ENCODE assay signal across 19 cellular contexts in genomic region chr6:132887204-132887603, GRCh38.
DNase-seq lines count a peak whose midpoint lies in the region; ATAC-seq and TF ChIP-seq lines count a peak whose summit lies in the region.
"Had no signal": no experiment of that assay in that cellular context is flagged by ENCODE, and none has a peak within 500 bp of the region (broad histone marks: within the 10 kb centered on the region; RNA-seq: fewer than 3 reads in every experiment).

No MANE protein-coding gene starts in this region.

- H3K4me3 Mint-ChIP-seq in stimulated activated naive CD8-positive, alpha-beta T cell treated with anti-CD3 and anti-CD28 coated beads, Interleukin-15, amount 100 ng/mL, for 72 hours = no peak overlapping the region
- no peak overlapping the region for H3K4me3 Mint-ChIP-seq in activated T-helper 17 cell treated with anti-CD3 and anti-CD28 coated beads, Interleukin-2, amount 50 U/mL, for 72 hours

- no peaks in the 10 kb centered on the region for H3K4me1 Mint-ChIP-seq in stimulated activated naive CD8-positive, alpha-beta T cell treated with anti-CD3 and anti-CD28 coated beads, Interleukin-15, amount 100 ng/mL, for 72 hours
- no peaks in the 10 kb centered on the region for H3K4me1 Mint-ChIP-seq in activated T-helper 17 cell treated with anti-CD3 and anti-CD28 coated beads, Interleukin-2, amount 50 U/mL, for 72 hours

- H3K27ac ChIP-seq in foreskin keratinocyte = no peak overlapping the region
- H3K27ac ChIP-seq: A549, C4-2B, PC-9 had no signal

- no peak for DNase-seq in stimulated activated naive CD8-positive, alpha-beta T cell treated with anti-CD3 and anti-CD28 coated beads, Interleukin-15, amount 100 ng/mL, for 72 hours
- DNase-seq in stimulated activated naive CD8-positive, alpha-beta T cell treated with anti-CD3 and anti-CD28 coated beads, Interleukin-15, Interleukin-2, amounts not matched to agents 100 U/mL and 50 U/mL, for 24 hours = no peak
- peak; percentile 46 to 65 for DNase-seq in foreskin keratinocyte
- DNase-seq in SKM-1 (lab: John Stamatoyannopoulos, UW; ENCODE audit: unreplicated experiment) = no peak
- no peak for DNase-seq in islet precursor cell
- no peak for DNase-seq in SK-N-DZ (ENCODE audit: low spot score)
- DNase-seq: DMS153, HCEC 1CT, KG1, MG63, NCI-H1092 treated with DMSO at 0.1 percent for 48 hours, NCI-H1694, NCI-H446, NCI-H748 treated with DMSO at 0.1 percent for 48 hours, PC-9 had no signal

- H3K27me3 Mint-ChIP-seq in stimulated activated naive CD8-positive, alpha-beta T cell treated with anti-CD3 and anti-CD28 coated beads, Interleukin-15, amount 100 ng/mL, for 72 hours = peaks cover 22% of the 10 kb centered on the region
- peaks cover 4% of the 10 kb centered on the region for H3K27me3 Mint-ChIP-seq in activated T-helper 17 cell treated with anti-CD3 and anti-CD28 coated beads, Interleukin-2, amount 50 U/mL, for 72 hours

- no peak overlapping the region for H3K27ac Mint-ChIP-seq in stimulated activated naive CD8-positive, alpha-beta T cell treated with anti-CD3 and anti-CD28 coated beads, Interleukin-15, amount 100 ng/mL, for 72 hours
- H3K27ac Mint-ChIP-seq in activated T-helper 17 cell treated with anti-CD3 and anti-CD28 coated beads, Interleukin-2, amount 50 U/mL, for 72 hours = no peak overlapping the region

- no peaks in the 10 kb centered on the region for H3K9me3 Mint-ChIP-seq in stimulated activated naive CD8-positive, alpha-beta T cell treated with anti-CD3 and anti-CD28 coated beads, Interleukin-15, amount 100 ng/mL, for 72 hours
- H3K9me3 Mint-ChIP-seq in activated T-helper 17 cell treated with anti-CD3 and anti-CD28 coated beads, Interleukin-2, amount 50 U/mL, for 72 hours = peaks cover 5% of the 10 kb centered on the region

- no peaks in the 10 kb centered on the region for H3K4me1 ChIP-seq in foreskin keratinocyte
- H3K4me1 ChIP-seq: A549 had no signal

- TF ChIP-seq CTCF in foreskin keratinocyte (conservative IDR thresholded peaks at IDR 0.05) = no peak

- no peaks in the 10 kb centered on the region for H3K36me3 Mint-ChIP-seq in activated T-helper 17 cell treated with anti-CD3 and anti-CD28 coated beads, Interleukin-2, amount 50 U/mL, for 72 hours (ENCODE audit: low read depth)

- H3K27me3 ChIP-seq in foreskin keratinocyte = peaks cover 2% of the 10 kb centered on the region
- H3K27me3 ChIP-seq: MG63 had no signal

- peak; percentile 80 for ATAC-seq in stimulated activated naive CD8-positive, alpha-beta T cell treated with anti-CD3 and anti-CD28 coated beads, Interleukin-15, amount 100 ng/mL, for 72 hours
- no peak for ATAC-seq in stimulated activated naive CD8-positive, alpha-beta T cell treated with anti-CD3 and anti-CD28 coated beads, Interleukin-15, Interleukin-2, amounts not matched to agents 100 U/mL and 50 U/mL, for 24 hours
- ATAC-seq in activated T-helper 17 cell treated with anti-CD3 and anti-CD28 coated beads, Interleukin-2, amount 50 U/mL, for 72 hours (replicated peaks) = peak; percentile 24
- ATAC-seq in foreskin keratinocyte = peak; percentile 46
- ATAC-seq: A549, Right ventricle myocardium inferior had no signal

Comparison
In these comparisons a context has a peak if more than half of its experiments do, and no peak if none do; other contexts are left out.
1. DNase-seq: peak in foreskin keratinocyte (2 of 2); none in stimulated activated naive CD8-positive, alpha-beta T cell treated with anti-CD3 and anti-CD28 coated beads, Interleukin-15, amount 100 ng/mL, for 72 hours (0 of 2), stimulated activated naive CD8-positive, alpha-beta T cell treated with anti-CD3 and anti-CD28 coated beads, Interleukin-15, Interleukin-2, amounts not matched to agents 100 U/mL and 50 U/mL, for 24 hours (single experiment), SKM-1 (single experiment), islet precursor cell (single experiment) and SK-N-DZ (single experiment).